ENCODE assay signal across 18 cellular contexts in genomic region chr14:102390064-102390463, GRCh38. TPM values are rescaled to one million over a fixed set of nuclear protein-coding genes. Genes with fewer than 3 reads are reported as not detected.
A peak's percentile ranks its signal among the peaks of the same experiment; 100 is the strongest.
DNase-seq lines count a peak whose midpoint lies in the region; ATAC-seq and TF ChIP-seq lines count a peak whose summit lies in the region.
"Had no signal": no experiment of that assay in that cellular context is flagged by ENCODE, and none has a peak within 500 bp of the region (broad histone marks: within the 10 kb centered on the region; RNA-seq: fewer than 3 reads in every experiment).

No MANE protein-coding gene starts in this region.

- no peak for DNase-seq in SK-N-MC (ENCODE audit: low read depth, low spot score)
- DNase-seq in esophagus muscularis mucosa (ENCODE audit: extremely low spot score), result no peak
- DNase-seq in osteoblast (ENCODE audit: insufficient read length, low spot score, missing footprints), result peak; percentile 3
- DNase-seq in SW 1271 (lab: John Stamatoyannopoulos, UW), result no peak
- no peak for DNase-seq in NCI-H524 treated with DMSO at 0.1 percent for 48 hours (lab: John Stamatoyannopoulos, UW)
- DNase-seq: activated T-cell treated with anti-CD3 and anti-CD28 coated beads, Interleukin-2, amount 50 U/mL, for 72 hours; adrenal gland; effector memory CD4-positive, alpha-beta T cell; H7; Karpas-422; kidney; NCI-H1694; NCI-H510A treated with DMSO at 0.1 percent for 48 hours; right cardiac atrium had no signal

- TF ChIP-seq CTCF in esophagus muscularis mucosa (IDR thresholded peaks at IDR 0.05), result no peak
- TF ChIP-seq CTCF in osteoblast (IDR thresholded peaks at IDR 0.05; ENCODE audit: extremely low read depth, low read depth, low read length), result no peak

- H3K4me1 ChIP-seq in ACC112 (ENCODE audit: control insufficient read depth, insufficient read depth, low read length, unreplicated experiment) (peaks cover 11% of the 10 kb centered on the region), esophagus muscularis mucosa (peaks cover 7 to 31% (median 25%) of the 10 kb centered on the region in 4 donors), osteoblast (ENCODE audit: insufficient read depth, low read length) (peaks cover 7% of the 10 kb centered on the region)
- H3K4me1 ChIP-seq: A549 had no signal

- H4K20me1 ChIP-seq in osteoblast (ENCODE audit: insufficient read depth, low read length), result no peaks in the 10 kb centered on the region

- intact Hi-C loops in esophagus muscularis mucosa (cut with DNase I), result no loop called here

- no peak overlapping the region for H3K4me2 ChIP-seq in osteoblast (ENCODE audit: insufficient read depth, low read length)
- H3K4me2 ChIP-seq: A549 had no signal

- H3K27me3 ChIP-seq in ACC112 (ENCODE audit: insufficient read depth, low read length), result no peaks in the 10 kb centered on the region
- H3K27me3 ChIP-seq in esophagus muscularis mucosa, result no peaks in the 10 kb centered on the region
- no peaks in the 10 kb centered on the region for H3K27me3 ChIP-seq in osteoblast (ENCODE audit: insufficient read depth, low read length)
- H3K27me3 ChIP-seq: adrenal gland had no signal

- H3K27ac ChIP-seq in ACC112 (ENCODE audit: low read depth, low read length) (peak overlapping the region; percentile 43), SK-N-MC (peak overlapping the region; percentile 83), esophagus muscularis mucosa (replicated peaks in 1 of 4) (peak overlapping the region; percentile 45 to 63 (median 58)), osteoblast (ENCODE audit: low read depth, low read length) (no peak overlapping the region)
- H3K27ac ChIP-seq: A549, adrenal gland had no signal

- ATAC-seq in HG03025 (IDR thresholded peaks at IDR 0.05; ENCODE audit: low FRiP score, unreplicated experiment) (no peak), HG02610 (IDR thresholded peaks at IDR 0.05; ENCODE audit: unreplicated experiment) (no peak)
- ATAC-seq: A549; activated T-cell treated with anti-CD3 and anti-CD28 coated beads, Interleukin-2, amount 50 U/mL, for 72 hours had no signal

- H3K9me3 ChIP-seq in SK-N-MC (ENCODE audit: low read depth, low read length), result no peaks in the 10 kb centered on the region
- H3K9me3 ChIP-seq in esophagus muscularis mucosa, result no peaks in the 10 kb centered on the region
- no peaks in the 10 kb centered on the region for H3K9me3 ChIP-seq in osteoblast (ENCODE audit: low read depth, low read length)
- H3K9me3 ChIP-seq: A549, adrenal gland had no signal

- TF ChIP-seq EP300 in esophagus muscularis mucosa (IDR thresholded peaks at IDR 0.05), result no peak

- H2AFZ ChIP-seq in ACC112 (ENCODE audit: low read length, unreplicated experiment) (no peak overlapping the region), osteoblast (ENCODE audit: low read length) (no peak overlapping the region)

- H3K4me3 ChIP-seq in ACC112 (ENCODE audit: low read depth, low read length) (no peak overlapping the region), SK-N-MC (no peak overlapping the region), esophagus muscularis mucosa (no peak overlapping the region), osteoblast (ENCODE audit: insufficient read depth, low read length) (no peak overlapping the region)
- H3K4me3 ChIP-seq: A549, adrenal gland had no signal

- no peak overlapping the region for H3K9ac ChIP-seq in SK-N-MC (ENCODE audit: insufficient read length)

- no peak for TF ChIP-seq POLR2A in esophagus muscularis mucosa (IDR thresholded peaks at IDR 0.05; ENCODE audit: low read depth)

- H3K79me2 ChIP-seq in ACC112 (ENCODE audit: control insufficient read depth, insufficient read depth, low read length, unreplicated experiment) (no peaks in the 10 kb centered on the region), osteoblast (ENCODE audit: insufficient read depth, low read length) (peaks cover 3% of the 10 kb centered on the region)

- H3K36me3 ChIP-seq in ACC112 (ENCODE audit: insufficient read depth, low read length) (peaks cover 10% of the 10 kb centered on the region; the same call in 1 of the 2 replicates), SK-N-MC (ENCODE audit: insufficient read depth, low read length) (0 out of 2 replicates have a peak, but pooled peaks cover 4% of the 10 kb centered on the region), esophagus muscularis mucosa (peaks cover 0 to 16% (median 2%) of the 10 kb centered on the region in 4 donors), osteoblast (ENCODE audit: insufficient read depth, low read length) (peaks cover 3% of the 10 kb centered on the region)

RNA-seq across cellular contexts. Expression of gene TECPR2, which starts 27.3 kb away (rescaled TPM):
- total RNA-seq in esophagus muscularis mucosa (10 to 100 TPM; 28.7 to 54.8 (median 36.6) TPM), osteoblast (13.0 and 13.3 TPM in 2 replicates)

RNA-seq across cellular contexts. Expression of gene CINP, which starts 27.4 kb away (rescaled TPM):
- 10 to 100 TPM; 21.6 to 27.7 (median 25.4) TPM for total RNA-seq in esophagus muscularis mucosa
- total RNA-seq in osteoblast, result 31.8 and 49.2 TPM in 2 replicates
